ENCODE assay signal across 22 cellular contexts in genomic region chr20:63617876-63618265, GRCh38.
"Had no signal": no experiment of that assay in that cellular context is flagged by ENCODE, and none has a peak within 500 bp of the region (broad histone marks: within the 10 kb centered on the region; RNA-seq: fewer than 3 reads in every experiment).

No MANE protein-coding gene starts in this region.

- H3K36me3 ChIP-seq: uterus had no signal

- H3K9me3 Mint-ChIP-seq: mesothelial cell of epicardium; natural killer cell treated with Interleukin-12 subunit alpha and Interleukin-12 subunit beta and Interleukin-15 and Interleukin-18, amount 100 ng/mL, for 72 hours; stimulated activated effector memory CD8-positive, alpha-beta T cell treated with anti-CD3 and anti-CD28 coated beads, Interleukin-12 subunit alpha, Interleukin-12 subunit beta, amount 100 ng/mL, for 72 hours; stimulated activated naive CD8-positive, alpha-beta T cell treated with anti-CD3 and anti-CD28 coated beads, Interleukin-15, Interleukin-2, amounts not matched to agents 100 ng/mL and 50 ng/mL, for 24 hours had no signal

- H3K9me3 ChIP-seq: mucosa of descending colon, psoas muscle, sigmoid colon, thoracic aorta, transverse colon, upper lobe of right lung, uterus had no signal

- H3K27me3 Mint-ChIP-seq: naive B cell; natural killer cell treated with Interleukin-12 subunit alpha and Interleukin-12 subunit beta and Interleukin-15 and Interleukin-18, amount 100 ng/mL, for 72 hours; stimulated activated naive CD8-positive, alpha-beta T cell treated with anti-CD3 and anti-CD28 coated beads, Interleukin-15, Interleukin-2, amounts not matched to agents 100 ng/mL and 50 ng/mL, for 24 hours had no signal

- DNase-seq: dermis blood vessel endothelial cell; effector memory CD4-positive, alpha-beta T cell; erythroblast; hypothalamus; mesenchymal stem cell; naive B cell; psoas muscle; sigmoid colon; stimulated activated CD4-positive, alpha-beta T cell treated with anti-CD3 and anti-CD28 coated beads, Interleukin-2, amount 100 ng/mL, for 24 hours; stimulated activated CD4-positive, alpha-beta T cell treated with anti-CD3 and anti-CD28 coated beads, Interleukin-4, amount 100 ng/mL, for 24 hours; transverse colon; upper lobe of right lung; uterus had no signal

- H3K27ac Mint-ChIP-seq: mesothelial cell of epicardium; natural killer cell treated with Interleukin-12 subunit alpha and Interleukin-12 subunit beta and Interleukin-15 and Interleukin-18, amount 100 ng/mL, for 72 hours; stimulated activated naive CD8-positive, alpha-beta T cell treated with anti-CD3 and anti-CD28 coated beads, Interleukin-15, Interleukin-2, amounts not matched to agents 100 ng/mL and 50 ng/mL, for 24 hours had no signal

- H3K4me1 Mint-ChIP-seq: mesothelial cell of epicardium had no signal

- H3K4me3 Mint-ChIP-seq: mesothelial cell of epicardium; naive B cell; natural killer cell treated with Interleukin-12 subunit alpha and Interleukin-12 subunit beta and Interleukin-15 and Interleukin-18, amount 100 ng/mL, for 72 hours; neural crest cell; stimulated activated effector memory CD8-positive, alpha-beta T cell treated with anti-CD3 and anti-CD28 coated beads, Interleukin-12 subunit alpha, Interleukin-12 subunit beta, amount 100 ng/mL, for 72 hours; stimulated activated naive CD8-positive, alpha-beta T cell treated with anti-CD3 and anti-CD28 coated beads, Interleukin-15, Interleukin-2, amounts not matched to agents 100 ng/mL and 50 ng/mL, for 24 hours had no signal

- H3K27me3 ChIP-seq: sigmoid colon, transverse colon, upper lobe of right lung, uterus had no signal

- H3K4me1 ChIP-seq: psoas muscle, sigmoid colon, transverse colon, upper lobe of right lung, uterus had no signal

- H3K4me3 ChIP-seq: coronary artery, mucosa of descending colon, psoas muscle, sigmoid colon, thoracic aorta, transverse colon, upper lobe of right lung, uterus had no signal

- H3K27ac ChIP-seq: coronary artery, psoas muscle, sigmoid colon, thoracic aorta, transverse colon, upper lobe of right lung, uterus had no signal

- ATAC-seq: left lobe of liver; mucosa of descending colon; natural killer cell treated with Interleukin-12 subunit alpha and Interleukin-12 subunit beta and Interleukin-15 and Interleukin-18, amount 100 ng/mL, for 72 hours; psoas muscle; stimulated activated effector memory CD8-positive, alpha-beta T cell treated with anti-CD3 and anti-CD28 coated beads, Interleukin-12 subunit alpha, Interleukin-12 subunit beta, amount 100 ng/mL, for 72 hours; upper lobe of right lung had no signal
